ENCODE assay signal across 1 cellular context in genomic region chr17:79019631-79020584, GRCh38.
TF ChIP-seq lines count a peak whose summit lies in the region.

No MANE protein-coding gene starts in this region.

TF ChIP-seq in GM12878, 131 proteins besides CTCF, POLR2A, EP300 and RAD21:
- TF ChIP-seq E2F4 (IDR thresholded peaks at IDR 0.05; ENCODE audit: low read depth, low read length) (no peak), ZNF24 (IDR thresholded peaks at IDR 0.05) (peak; percentile 96), EED (IDR thresholded peaks at IDR 0.05; ENCODE audit: low read depth) (no peak), SMC3 (IDR thresholded peaks at IDR 0.05; ENCODE audit: borderline replicate concordance, low read length) (peak; percentile 42; the same call in 1 of the 2 replicates)
